Comparison of ENCODE assay signal across 1 cellular context in the genomic region with DNA sequence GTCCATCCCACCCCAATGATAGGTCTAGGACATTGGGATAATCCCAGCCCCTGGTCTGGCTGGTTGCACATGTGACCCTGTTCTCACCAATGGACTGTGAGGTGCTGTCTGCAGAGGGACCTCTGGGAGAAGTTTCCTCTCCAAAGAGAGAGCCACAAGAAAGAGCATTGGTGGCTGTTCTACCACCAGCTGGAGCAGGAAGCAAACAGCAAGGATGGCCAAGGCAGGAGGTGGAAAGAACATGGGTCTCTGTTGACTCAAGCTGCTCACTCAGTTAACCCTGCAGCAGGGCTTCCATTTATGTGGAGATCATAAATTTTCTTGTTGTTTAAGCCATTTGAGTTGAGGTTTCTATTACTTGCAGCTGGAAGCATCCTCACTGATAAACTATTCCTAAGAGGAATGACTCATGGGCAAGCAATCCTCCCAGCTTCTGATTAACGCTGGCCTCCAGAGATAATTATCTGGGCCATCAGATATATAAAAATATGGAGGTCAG.
TF ChIP-seq lines count a peak whose summit lies in the region.

No MANE protein-coding gene starts in this region.

TF ChIP-seq in SK-N-SH, 30 proteins besides CTCF, POLR2A, EP300 and RAD21 (continued from another document):
- no peak for TF ChIP-seq RFX5 (IDR thresholded peaks at IDR 0.05; ENCODE audit: low read length)
- no peak for TF ChIP-seq GABPA (IDR thresholded peaks at IDR 0.05; ENCODE audit: low read depth)
- TF ChIP-seq, protein P1, sequence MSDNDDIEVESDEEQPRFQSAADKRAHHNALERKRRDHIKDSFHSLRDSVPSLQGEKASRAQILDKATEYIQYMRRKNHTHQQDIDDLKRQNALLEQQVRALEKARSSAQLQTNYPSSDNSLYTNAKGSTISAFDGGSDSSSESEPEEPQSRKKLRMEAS (IDR thresholded peaks at IDR 0.05; ENCODE audit: low read depth) = peak; percentile 55; the same call in 1 of the 2 replicates
- no peak; the same call in 1 of the 2 replicates for TF ChIP-seq ELF1 (IDR thresholded peaks at IDR 0.05)
- peak; percentile 95 for TF ChIP-seq TEAD4 (IDR thresholded peaks at IDR 0.05; ENCODE audit: borderline replicate concordance, insufficient read depth)
- peak; percentile 62; the same call in 1 of the 2 replicates for TF ChIP-seq NFIC (IDR thresholded peaks at IDR 0.05; ENCODE audit: borderline replicate concordance)
- TF ChIP-seq MXI1 (IDR thresholded peaks at IDR 0.05; ENCODE audit: low read depth, low read length) = no peak
- TF ChIP-seq RCOR1 (IDR thresholded peaks at IDR 0.05; ENCODE audit: low read length) = no peak
- TF ChIP-seq TAF1 (IDR thresholded peaks at IDR 0.05; ENCODE audit: borderline replicate concordance, low read depth, low read length) = no peak
- TF ChIP-seq YY1 (IDR thresholded peaks at IDR 0.05; ENCODE audit: low read depth) = peak; percentile 65; the same call in 1 of the 2 replicates
- TF ChIP-seq MEF2A (IDR thresholded peaks at IDR 0.05; ENCODE audit: borderline replicate concordance, low read depth) = no peak
- peak; percentile 99 for TF ChIP-seq JUND (IDR thresholded peaks at IDR 0.05)
- peak; percentile 96 for TF ChIP-seq TCF12 (IDR thresholded peaks at IDR 0.05)
- TF ChIP-seq, protein P2, sequence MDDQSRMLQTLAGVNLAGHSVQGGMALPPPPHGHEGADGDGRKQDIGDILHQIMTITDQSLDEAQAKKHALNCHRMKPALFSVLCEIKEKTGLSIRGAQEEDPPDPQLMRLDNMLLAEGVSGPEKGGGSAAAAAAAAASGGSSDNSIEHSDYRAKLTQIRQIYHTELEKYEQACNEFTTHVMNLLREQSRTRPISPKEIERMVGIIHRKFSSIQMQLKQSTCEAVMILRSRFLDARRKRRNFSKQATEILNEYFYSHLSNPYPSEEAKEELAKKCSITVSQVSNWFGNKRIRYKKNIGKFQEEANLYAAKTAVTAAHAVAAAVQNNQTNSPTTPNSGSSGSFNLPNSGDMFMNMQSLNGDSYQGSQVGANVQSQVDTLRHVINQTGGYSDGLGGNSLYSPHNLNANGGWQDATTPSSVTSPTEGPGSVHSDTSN (IDR thresholded peaks at IDR 0.05) = peak; percentile 88
- TF ChIP-seq, protein P3, sequence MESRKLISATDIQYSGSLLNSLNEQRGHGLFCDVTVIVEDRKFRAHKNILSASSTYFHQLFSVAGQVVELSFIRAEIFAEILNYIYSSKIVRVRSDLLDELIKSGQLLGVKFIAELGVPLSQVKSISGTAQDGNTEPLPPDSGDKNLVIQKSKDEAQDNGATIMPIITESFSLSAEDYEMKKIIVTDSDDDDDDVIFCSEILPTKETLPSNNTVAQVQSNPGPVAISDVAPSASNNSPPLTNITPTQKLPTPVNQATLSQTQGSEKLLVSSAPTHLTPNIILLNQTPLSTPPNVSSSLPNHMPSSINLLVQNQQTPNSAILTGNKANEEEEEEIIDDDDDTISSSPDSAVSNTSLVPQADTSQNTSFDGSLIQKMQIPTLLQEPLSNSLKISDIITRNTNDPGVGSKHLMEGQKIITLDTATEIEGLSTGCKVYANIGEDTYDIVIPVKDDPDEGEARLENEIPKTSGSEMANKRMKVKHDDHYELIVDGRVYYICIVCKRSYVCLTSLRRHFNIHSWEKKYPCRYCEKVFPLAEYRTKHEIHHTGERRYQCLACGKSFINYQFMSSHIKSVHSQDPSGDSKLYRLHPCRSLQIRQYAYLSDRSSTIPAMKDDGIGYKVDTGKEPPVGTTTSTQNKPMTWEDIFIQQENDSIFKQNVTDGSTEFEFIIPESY (IDR thresholded peaks at IDR 0.05; ENCODE audit: borderline replicate concordance, low read depth) = 0 out of 2 replicates have a peak, but pooled peaks have one; percentile 23
- TF ChIP-seq, protein P4, sequence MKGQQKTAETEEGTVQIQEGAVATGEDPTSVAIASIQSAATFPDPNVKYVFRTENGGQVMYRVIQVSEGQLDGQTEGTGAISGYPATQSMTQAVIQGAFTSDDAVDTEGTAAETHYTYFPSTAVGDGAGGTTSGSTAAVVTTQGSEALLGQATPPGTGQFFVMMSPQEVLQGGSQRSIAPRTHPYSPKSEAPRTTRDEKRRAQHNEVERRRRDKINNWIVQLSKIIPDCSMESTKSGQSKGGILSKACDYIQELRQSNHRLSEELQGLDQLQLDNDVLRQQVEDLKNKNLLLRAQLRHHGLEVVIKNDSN (IDR thresholded peaks at IDR 0.05; ENCODE audit: borderline replicate concordance, low read depth) = peak; percentile 48; the same call in 1 of the 2 replicates
- peak; percentile 93 for TF ChIP-seq FOSL2 (IDR thresholded peaks at IDR 0.05; ENCODE audit: borderline replicate concordance, low read depth)
- no peak for TF ChIP-seq NRF1 (IDR thresholded peaks at IDR 0.05; ENCODE audit: low read depth, low read length)
